Comparison of ENCODE assay signal across 8 cellular contexts in the genomic region with DNA sequence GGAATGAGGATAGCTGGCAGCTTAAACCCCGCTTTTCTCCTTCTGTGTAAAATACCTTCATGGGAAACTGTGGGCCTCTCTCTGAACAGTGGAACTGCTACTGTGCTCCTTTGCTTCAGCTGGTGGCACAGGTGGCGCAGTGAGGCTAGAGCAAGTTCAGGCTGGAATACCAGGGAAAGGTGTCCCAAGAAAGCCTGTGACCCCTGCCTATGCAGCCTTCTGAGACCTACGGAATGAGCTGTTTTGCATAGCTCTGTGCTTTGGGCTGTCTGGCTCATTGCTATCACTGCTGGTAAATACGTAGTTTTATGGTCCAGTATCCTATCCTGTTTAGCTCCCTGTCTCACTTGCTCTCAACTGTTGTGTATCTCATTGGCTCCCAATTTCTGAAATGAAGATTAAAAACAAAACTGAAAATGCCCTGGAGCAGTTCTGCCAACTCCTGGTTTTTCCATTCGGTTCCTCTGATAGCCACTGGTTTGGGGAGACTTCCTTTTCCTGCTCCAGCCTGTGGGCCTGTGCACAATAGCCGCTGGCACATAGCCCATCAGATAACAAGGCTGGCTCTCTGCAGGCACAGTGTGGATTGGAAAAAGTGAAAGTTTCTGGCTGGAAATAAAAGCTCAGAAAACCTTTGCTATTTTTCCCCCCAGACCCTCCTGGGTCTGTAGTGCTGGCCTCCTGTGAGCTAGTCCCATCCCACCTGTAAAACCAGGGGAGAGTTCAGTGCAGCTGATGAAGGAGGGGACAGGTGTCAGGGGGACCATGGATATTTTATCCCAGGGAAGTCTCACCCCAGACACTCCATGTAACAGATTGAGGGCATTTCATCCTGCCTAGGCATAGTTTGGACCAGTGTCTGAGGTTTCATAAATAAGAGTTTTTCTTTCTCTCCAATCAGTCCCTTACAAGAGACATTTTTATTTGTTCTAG. TPM values are rescaled to one million over a fixed set of nuclear protein-coding genes. Genes with fewer than 3 reads are reported as not detected.
A peak's percentile ranks its signal among the peaks of the same experiment; 100 is the strongest.
DNase-seq lines count a peak whose midpoint lies in the region; ATAC-seq and TF ChIP-seq lines count a peak whose summit lies in the region.

No MANE protein-coding gene starts in this region.

- DNase-seq in Daoy (ENCODE audit: low read depth) (peak; percentile 93), NCI-H526 treated with DMSO at 0.1 percent for 48 hours (lab: John Stamatoyannopoulos, UW) (peak; percentile 61), dermis microvascular lymphatic vessel endothelial cell (ENCODE audit: low read depth in 2 of 2) (peak; percentile 99 to 100), mesendoderm (peak; percentile 83), aorta (peak; percentile 88 to 90)
- DNase-seq in stimulated activated CD4-positive, alpha-beta T cell treated with anti-CD3 and anti-CD28 coated beads, Interleukin-2, amount 100 ng/mL, for 24 hours, result no peak
- DNase-seq in activated CD8-positive, alpha-beta T cell treated with anti-CD3 and anti-CD28 coated beads for 36 hours, result no peak

- H4K8ac ChIP-seq in mesendoderm (ENCODE audit: low read depth, low read length), result no peak overlapping the region

- H3K27me3 ChIP-seq in mesendoderm (ENCODE audit: insufficient read depth, low read length, poor library complexity) (no peaks in the 10 kb centered on the region), aorta (ENCODE audit: control insufficient read depth in 1 of 2, insufficient read depth in 2 of 2, low read length in 1 of 2) (no peaks in the 10 kb centered on the region)

- H3K36me3 Mint-ChIP-seq in activated CD8-positive, alpha-beta T cell treated with anti-CD3 and anti-CD28 coated beads for 36 hours (ENCODE audit: low read depth), result peaks cover 1% of the 10 kb centered on the region

- ATAC-seq in aorta (ENCODE audit: low FRiP score) (peak; percentile 92), HG03378 (IDR thresholded peaks at IDR 0.05; ENCODE audit: unreplicated experiment) (no peak)
- no peak for ATAC-seq in activated CD8-positive, alpha-beta T cell treated with anti-CD3 and anti-CD28 coated beads for 36 hours

- no peaks in the 10 kb centered on the region for H3K27me3 Mint-ChIP-seq in activated CD8-positive, alpha-beta T cell treated with anti-CD3 and anti-CD28 coated beads for 36 hours

- H3K27ac ChIP-seq in mesendoderm (ENCODE audit: low read depth, low read length) (peak overlapping the region; percentile 86), aorta (ENCODE audit: low read depth in 1 of 2, low read length in 2 of 2) (peak overlapping the region; percentile 84 to 91)

- peak overlapping the region; percentile 73 for H2AK5ac ChIP-seq in mesendoderm (ENCODE audit: low read length)

- peak overlapping the region; percentile 32 for H3K23ac ChIP-seq in mesendoderm (ENCODE audit: low read length)

- H3K4me2 ChIP-seq in mesendoderm (ENCODE audit: low read length), result peak overlapping the region; percentile 14

- peak overlapping the region; percentile 60 for H2BK5ac ChIP-seq in mesendoderm (ENCODE audit: low read length)

- no peaks in the 10 kb centered on the region for H3K79me2 ChIP-seq in mesendoderm (ENCODE audit: control insufficient read depth, insufficient read depth, low read length)

- no peaks in the 10 kb centered on the region for H3K9me3 Mint-ChIP-seq in activated CD8-positive, alpha-beta T cell treated with anti-CD3 and anti-CD28 coated beads for 36 hours

- H3K4me3 ChIP-seq in mesendoderm (ENCODE audit: low read length) (no peak overlapping the region), aorta (ENCODE audit: low read length in 2 of 2) (no peak overlapping the region)

- intact Hi-C loops in aorta (cut with DNase I), result loop anchor here in 1 of 2 donors (5.0 kb wide), 1 partner anchor 66 kb away; the partner anchor contains the start of gene STRADA
- intact Hi-C loops in activated CD8-positive, alpha-beta T cell treated with anti-CD3 and anti-CD28 coated beads for 36 hours (cut with micrococcal nuclease), result no loop called here

- H3K79me1 ChIP-seq in mesendoderm (ENCODE audit: low read length), result no peaks in the 10 kb centered on the region

- H3K9me3 ChIP-seq in aorta (ENCODE audit: control insufficient read depth, low read length), result no peaks in the 10 kb centered on the region

- TF ChIP-seq CTCF in activated CD8-positive, alpha-beta T cell treated with anti-CD3 and anti-CD28 coated beads for 36 hours (IDR thresholded peaks at IDR 0.05), result no peak

- peak overlapping the region; percentile 43 for H3K9ac ChIP-seq in mesendoderm (ENCODE audit: low read length)

- no peak overlapping the region for H2BK15ac ChIP-seq in mesendoderm (replicated peaks; ENCODE audit: low read depth)

- H3K4me1 Mint-ChIP-seq in activated CD8-positive, alpha-beta T cell treated with anti-CD3 and anti-CD28 coated beads for 36 hours (ENCODE audit: low read depth), result peaks cover 5% of the 10 kb centered on the region

- POLR2A ChIA-PET in activated CD8-positive, alpha-beta T cell treated with anti-CD3 and anti-CD28 coated beads for 36 hours (lab: Charles Lee), result interaction anchor here (0.8 to 4.6 kb wide), 6 partner anchors 10 to 37 kb away, joined by 3 to 28 read pairs (median 3); no protein-coding TSS in a partner anchor

- peak overlapping the region; percentile 63 for H3K18ac ChIP-seq in mesendoderm (ENCODE audit: low read length)

- H3K27ac Mint-ChIP-seq in activated CD8-positive, alpha-beta T cell treated with anti-CD3 and anti-CD28 coated beads for 36 hours, result no peak overlapping the region

- H4K5ac ChIP-seq in mesendoderm (ENCODE audit: low read length), result no peak overlapping the region

- no CpG with 5 or more reads among the region's 6 CpGs for WGBS in mesendoderm (ENCODE audit: extremely low coverage, insufficient coverage, low lambda C conversion rate)
- WGBS in aorta, 2 donors, result 15 to 16% methylated on average over 6 of the region's 6 CpGs

- H3K4ac ChIP-seq in mesendoderm (ENCODE audit: low read depth, low read length), result no peak overlapping the region

- H3K36me3 ChIP-seq in mesendoderm (ENCODE audit: control insufficient read depth, insufficient read depth, low read length), result no peaks in the 10 kb centered on the region
- no peaks in the 10 kb centered on the region for H3K36me3 ChIP-seq in aorta (ENCODE audit: control insufficient read depth in 1 of 2, insufficient read depth in 2 of 2, low read length in 1 of 2)

- peaks cover 20% of the 10 kb centered on the region for H3K4me1 ChIP-seq in mesendoderm (ENCODE audit: control insufficient read depth, low read depth, low read length)
- no peaks in the 10 kb centered on the region for H3K4me1 ChIP-seq in aorta (ENCODE audit: control insufficient read depth in 1 of 2, insufficient read depth in 2 of 2, low read length in 2 of 2)

- H3K56ac ChIP-seq in mesendoderm (ENCODE audit: low read length), result peak overlapping the region; percentile 76

- no peak overlapping the region for H3K4me3 Mint-ChIP-seq in activated CD8-positive, alpha-beta T cell treated with anti-CD3 and anti-CD28 coated beads for 36 hours

- no peak overlapping the region for H2BK120ac ChIP-seq in mesendoderm (ENCODE audit: low read depth, low read length)

- CTCF ChIA-PET in activated CD8-positive, alpha-beta T cell treated with anti-CD3 and anti-CD28 coated beads for 36 hours (lab: Charles Lee), result interaction anchor here (0.9 to 2.7 kb wide), 6 partner anchors 11 to 250 kb away, joined by 3 to 17 read pairs (median 4); no protein-coding TSS in a partner anchor

RNA-seq across cellular contexts. Expression of gene LIMD2, which starts 24.1 kb away (rescaled TPM):
- 32.3 and 41.7 TPM in 2 replicates for total RNA-seq in Daoy (2014; rRNA removed; shearing (Covaris generic))
- total RNA-seq in dermis microvascular lymphatic vessel endothelial cell, result 18.0 and 51.6 TPM in 2 replicates
- 60.1 TPM for polyA plus RNA-seq in mesendoderm (2013, experiment 1 of 2)
- 59.0 TPM for polyA plus RNA-seq in mesendoderm (2013, experiment 2 of 2)
- total RNA-seq in aorta, result 10 to 100 TPM; 15.6 to 23.1 TPM
- polyA plus RNA-seq in aorta, result 10 to 100 TPM; 20.8 to 23.1 TPM
- 100 to 1,000 TPM; 143 to 145 TPM for total RNA-seq in activated CD8-positive, alpha-beta T cell treated with anti-CD3 and anti-CD28 coated beads for 36 hours

RNA-seq across cellular contexts. Expression of gene MAP3K3, which starts 53.7 kb away (rescaled TPM):
- total RNA-seq in Daoy (2014; rRNA removed; shearing (Covaris generic)), result 16.8 and 19.7 TPM in 2 replicates
- total RNA-seq in dermis microvascular lymphatic vessel endothelial cell (73.8 and 113 TPM in 2 replicates), aorta (10 to 100 TPM; 54.5 to 83.2 TPM)
- 18.8 TPM for polyA plus RNA-seq in mesendoderm (2013, experiment 1 of 2)
- polyA plus RNA-seq in mesendoderm (2013, experiment 2 of 2), result 19.0 TPM
- 10 to 100 TPM; 16.2 to 40.4 TPM for polyA plus RNA-seq in aorta
- 10 to 100 TPM; 20.6 to 22.5 TPM for total RNA-seq in activated CD8-positive, alpha-beta T cell treated with anti-CD3 and anti-CD28 coated beads for 36 hours

Comparison
In these comparisons a context has a peak if more than half of its experiments do, and no peak if none do; other contexts are left out.
1. DNase-seq: peak in Daoy (single experiment), NCI-H526 treated with DMSO at 0.1 percent for 48 hours (single experiment), dermis microvascular lymphatic vessel endothelial cell (2 of 2), mesendoderm (single experiment) and aorta (2 of 2); none in stimulated activated CD4-positive, alpha-beta T cell treated with anti-CD3 and anti-CD28 coated beads, Interleukin-2, amount 100 ng/mL, for 24 hours (0 of 2) and activated CD8-positive, alpha-beta T cell treated with anti-CD3 and anti-CD28 coated beads for 36 hours (single experiment).